In genomic region chr2:86783615-86784339, GRCh38 we compare ENCODE assay signal across 11 cellular contexts. TPM values are rescaled to one million over a fixed set of nuclear protein-coding genes. Genes with fewer than 3 reads are reported as not detected.
DNase-seq lines count a peak whose midpoint lies in the region; ATAC-seq and TF ChIP-seq lines count a peak whose summit lies in the region.
"Had no signal": no experiment of that assay in that cellular context is flagged by ENCODE, and none has a peak within 500 bp of the region (broad histone marks: within the 10 kb centered on the region; RNA-seq: fewer than 3 reads in every experiment).

No MANE protein-coding gene starts in this region.

- H3K36me3 ChIP-seq in body of pancreas (replicated peaks in 1 of 2; ENCODE audit: insufficient read depth in 1 of 2, low read depth in 2 of 2), result no peaks in the 10 kb centered on the region

- WGBS in body of pancreas, 2 donors, result 57 to 61% methylated on average over 8 of the region's 8 CpGs

- no peaks in the 10 kb centered on the region for H3K27me3 ChIP-seq in body of pancreas

- H3K4me3 ChIP-seq in body of pancreas, result no peak overlapping the region

- no peak for TF ChIP-seq POLR2A in body of pancreas (IDR thresholded peaks at IDR 0.05)

- CTCF ChIA-PET in GM10248 (lab: Yijun Ruan, JAX), result interaction anchor here (0.7 to 1.0 kb wide), 3 partner anchors 9 to 19 kb away, joined by 3 to 4 read pairs (median 3); no protein-coding TSS in a partner anchor

- H3K4me1 ChIP-seq in body of pancreas, result peaks cover 1% of the 10 kb centered on the region
- H3K4me1 ChIP-seq: Caco-2 had no signal

- no peaks in the 10 kb centered on the region for H3K9me3 ChIP-seq in body of pancreas
- H3K9me3 ChIP-seq: Caco-2 had no signal

- TF ChIP-seq CTCF in GM10248 (IDR thresholded peaks at IDR 0.05; ENCODE audit: control extremely low read depth, extremely low read depth, low read depth, missing control alignments) (no peak), body of pancreas (IDR thresholded peaks at IDR 0.05) (no peak)

- ATAC-seq in HG02885 (IDR thresholded peaks at IDR 0.05; ENCODE audit: poor library complexity, unreplicated experiment) (peak; percentile 95), body of pancreas (no peak)

- DNase-seq in GM10248 (ENCODE audit: extremely low spot score) (peak; percentile 81), GM19240 (ENCODE audit: insufficient read length, low spot score) (peak; percentile 71), NOMO-1 treated with dmso at 0.1 percent for 144 hours (lab: John Stamatoyannopoulos, UW; ENCODE audit: unreplicated experiment) (peak; percentile 10), AG08395 (ENCODE audit: low spot score) (no peak), head of caudate nucleus (no peak), body of pancreas (no peak), amniotic stem cell (lab: John Stamatoyannopoulos, UW) (no peak)
- DNase-seq: activated CD4-positive, alpha-beta T cell treated with anti-CD3 and anti-CD28 coated beads, Interleukin-2, amount 50 U/mL, for 4 hours; Caco-2; cortex of kidney had no signal

- no peak overlapping the region for H3K27ac ChIP-seq in body of pancreas

- intact Hi-C loops in head of caudate nucleus (cut with DNase I) (no loop called here), body of pancreas (cut with DNase I) (no loop called here)

- POLR2A ChIA-PET in GM10248 (lab: Yijun Ruan, JAX), result interaction anchor here (1.0 kb wide), 1 partner anchor 9 kb away, joined by 12 read pairs; no protein-coding TSS in a partner anchor

RNA-seq across cellular contexts. Expression of gene CD8A, which starts 6.9 kb away (rescaled TPM):
- total RNA-seq in body of pancreas, result 1 to 10 TPM; 1.8 to 2.0 TPM

Comparison
In these comparisons a context has a peak if more than half of its experiments do, and no peak if none do; other contexts are left out.
1. DNase-seq: peak in GM10248 (single experiment), GM19240 (single experiment) and NOMO-1 treated with dmso at 0.1 percent for 144 hours (single experiment); none in AG08395 (single experiment), head of caudate nucleus (0 of 42), body of pancreas (0 of 4) and amniotic stem cell (single experiment).